10 cellular contexts compared by ENCODE assay signal in the genomic region with DNA sequence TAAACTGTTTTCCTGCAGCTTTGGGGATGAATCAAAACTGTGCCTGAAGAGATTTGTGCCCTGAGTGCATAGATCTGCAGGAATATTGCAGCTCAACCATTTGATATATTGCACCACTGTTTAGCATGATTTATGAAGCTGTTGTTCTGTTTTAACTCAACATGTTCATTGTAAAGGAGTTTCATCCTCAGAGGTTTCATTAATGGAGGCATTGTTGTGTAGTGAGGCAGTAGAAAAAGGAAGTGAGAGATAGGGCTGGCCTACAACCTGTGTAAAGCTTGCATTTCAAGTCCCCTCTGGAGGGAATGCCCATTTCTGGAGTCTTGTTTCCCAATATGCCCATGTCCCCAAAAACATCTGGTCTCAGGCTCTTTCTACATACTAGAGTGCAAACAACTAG.
A peak's percentile ranks its signal among the peaks of the same experiment; 100 is the strongest.
DNase-seq lines count a peak whose midpoint lies in the region; ATAC-seq and TF ChIP-seq lines count a peak whose summit lies in the region.
"Had no signal": no experiment of that assay in that cellular context is flagged by ENCODE, and none has a peak within 500 bp of the region (broad histone marks: within the 10 kb centered on the region; RNA-seq: fewer than 3 reads in every experiment).

No MANE protein-coding gene starts in this region.

- TF ChIP-seq POLR2A in lower leg skin (IDR thresholded peaks at IDR 0.05) = no peak

- DNase-seq in NOMO-1 treated with DMSO at 0.1 percent for 48 hours (lab: John Stamatoyannopoulos, UW; ENCODE audit: unreplicated experiment) (peak; percentile 86), anterior cingulate cortex (lab: John Stamatoyannopoulos, UW) (no peak), KBM-7 (no peak), lower leg skin (ENCODE audit: low spot score in 2 of 2) (no peak)
- DNase-seq in stimulated activated CD8-positive, alpha-beta memory T cell treated with anti-CD3 and anti-CD28 coated beads, Interleukin-4, amount 100 ng/mL, for 48 hours = no peak
- DNase-seq: CD4-positive, CD25-positive, alpha-beta regulatory T cell; posterior cingulate gyrus had no signal

- no peak overlapping the region for H3K4me3 ChIP-seq in lower leg skin (ENCODE audit: low read depth, poor library complexity, severe bottlenecking)

- ATAC-seq in GM18502 (IDR thresholded peaks at IDR 0.05; ENCODE audit: poor library complexity, unreplicated experiment) = peak; percentile 66
- peak; percentile 65 for ATAC-seq in GM21360 (IDR thresholded peaks at IDR 0.05; ENCODE audit: unreplicated experiment)
- peak; percentile 68 for ATAC-seq in HG03045 (IDR thresholded peaks at IDR 0.05; ENCODE audit: unreplicated experiment)

- no peak for TF ChIP-seq CTCF in lower leg skin (IDR thresholded peaks at IDR 0.05)

- intact Hi-C loops in lower leg skin (cut with DNase I; ENCODE audit: low total_unique reads) = no loop called here

- in situ Hi-C loops in KBM-7 (cut with MboI; ENCODE audit: low pct_unique_long_range_greater_than_20kb, low sequenced_read_pairs) = no loop called here
